ENCODE assay signal across 11 cellular contexts in genomic region chr11:46388619-46389449, GRCh38. TPM values are rescaled to one million over a fixed set of nuclear protein-coding genes. Genes with fewer than 3 reads are reported as not detected.
DNase-seq lines count a peak whose midpoint lies in the region; ATAC-seq and TF ChIP-seq lines count a peak whose summit lies in the region.
"Had no signal": no experiment of that assay in that cellular context is flagged by ENCODE, and none has a peak within 500 bp of the region (broad histone marks: within the 10 kb centered on the region; RNA-seq: fewer than 3 reads in every experiment).

No MANE protein-coding gene starts in this region.

- no peak for DNase-seq in left ventricle myocardium inferior
- DNase-seq in cardiac septum (ENCODE audit: low spot score): no peak
- DNase-seq in SK-N-MC (ENCODE audit: low read depth, low spot score): no peak
- DNase-seq in foreskin keratinocyte: no peak
- DNase-seq in stimulated activated effector memory CD8-positive, alpha-beta T cell treated with anti-CD3 and anti-CD28 coated beads, Interleukin-12 subunit alpha, Interleukin-12 subunit beta, amount 100 ng/mL, for 72 hours (ENCODE audit: low spot score in 2 of 2): peak in 1 of 2 donors; percentile 52
- DNase-seq in stimulated activated naive CD4-positive, alpha-beta T cell treated with Interleukin-2 at 50 U/mL for 16 hours (lab: John Stamatoyannopoulos, UW): no peak
- no peak for DNase-seq in superior temporal gyrus (ENCODE audit: extremely low spot score)

- H3K27ac Mint-ChIP-seq in stimulated activated effector memory CD8-positive, alpha-beta T cell treated with anti-CD3 and anti-CD28 coated beads, Interleukin-12 subunit alpha, Interleukin-12 subunit beta, amount 100 ng/mL, for 72 hours: no peak overlapping the region
- H3K27ac Mint-ChIP-seq: CD4-positive, CD25-positive, alpha-beta regulatory T cell had no signal

- H3K36me3 Mint-ChIP-seq in stimulated activated effector memory CD8-positive, alpha-beta T cell treated with anti-CD3 and anti-CD28 coated beads, Interleukin-12 subunit alpha, Interleukin-12 subunit beta, amount 100 ng/mL, for 72 hours: peaks cover 11% of the 10 kb centered on the region
- H3K36me3 Mint-ChIP-seq: CD4-positive, CD25-positive, alpha-beta regulatory T cell had no signal

- no peaks in the 10 kb centered on the region for H3K36me3 ChIP-seq in left ventricle myocardium inferior
- H3K36me3 ChIP-seq in SK-N-MC (ENCODE audit: insufficient read depth, low read length): no peaks in the 10 kb centered on the region
- H3K36me3 ChIP-seq: left lung had no signal

- no peak overlapping the region for H3K9ac ChIP-seq in SK-N-MC (ENCODE audit: insufficient read length)

- H3K4me1 Mint-ChIP-seq in stimulated activated effector memory CD8-positive, alpha-beta T cell treated with anti-CD3 and anti-CD28 coated beads, Interleukin-12 subunit alpha, Interleukin-12 subunit beta, amount 100 ng/mL, for 72 hours: peaks cover 50% of the 10 kb centered on the region

- TF ChIP-seq CTCF in left ventricle myocardium inferior (IDR thresholded peaks at IDR 0.05; ENCODE audit: borderline replicate concordance) (no peak), foreskin keratinocyte (conservative IDR thresholded peaks at IDR 0.05) (no peak)

- H3K4me3 ChIP-seq in left ventricle myocardium inferior (peak overlapping the region; percentile 63), SK-N-MC (peak overlapping the region; percentile 71)

- intact Hi-C loops in left ventricle myocardium inferior (cut with micrococcal nuclease) (loop anchor here (5.0 kb wide), 1 partner anchor 148 kb away; no protein-coding TSS in a partner anchor), cardiac septum (cut with DNase I) (loop anchor here (2.0 kb wide), 2 partner anchors 148 to 228 kb away; partner anchors contain the start of genes ATG13 and HARBI1)

- H3K27ac ChIP-seq in left ventricle myocardium inferior (replicated peaks) (no peak overlapping the region), SK-N-MC (no peak overlapping the region), foreskin keratinocyte (no peak overlapping the region)
- H3K27ac ChIP-seq: HL-60, left lung had no signal

- H3K27me3 ChIP-seq in left ventricle myocardium inferior (ENCODE audit: low read depth) (peaks cover 74% of the 10 kb centered on the region), foreskin keratinocyte (peaks cover 61% of the 10 kb centered on the region)

- H3K9me3 ChIP-seq in left ventricle myocardium inferior (replicated peaks) (no peaks in the 10 kb centered on the region), SK-N-MC (ENCODE audit: low read depth, low read length) (no peaks in the 10 kb centered on the region)
- H3K9me3 ChIP-seq: left lung had no signal

- H3K9me3 Mint-ChIP-seq in stimulated activated effector memory CD8-positive, alpha-beta T cell treated with anti-CD3 and anti-CD28 coated beads, Interleukin-12 subunit alpha, Interleukin-12 subunit beta, amount 100 ng/mL, for 72 hours: no peaks in the 10 kb centered on the region

- H3K4me1 ChIP-seq in left ventricle myocardium inferior (peaks cover 44% of the 10 kb centered on the region), foreskin keratinocyte (no peaks in the 10 kb centered on the region)

- ATAC-seq in foreskin keratinocyte (peak; percentile 1), GM21786 (IDR thresholded peaks at IDR 0.05; ENCODE audit: unreplicated experiment) (no peak)
- ATAC-seq in stimulated activated effector memory CD8-positive, alpha-beta T cell treated with anti-CD3 and anti-CD28 coated beads, Interleukin-12 subunit alpha, Interleukin-12 subunit beta, amount 100 ng/mL, for 72 hours: no peak

- H3K4me3 Mint-ChIP-seq in stimulated activated effector memory CD8-positive, alpha-beta T cell treated with anti-CD3 and anti-CD28 coated beads, Interleukin-12 subunit alpha, Interleukin-12 subunit beta, amount 100 ng/mL, for 72 hours: peak overlapping the region; percentile 56

RNA-seq across cellular contexts. Expression of gene CHRM4, which starts 2.7 kb away (rescaled TPM):
- total RNA-seq in left ventricle myocardium inferior: not detected
- total RNA-seq in cardiac septum: 0.27 TPM
- total RNA-seq in foreskin keratinocyte: not detected in 2 replicates
- not detected in 2 replicates for polyA plus RNA-seq in foreskin keratinocyte
- total RNA-seq: left lung had no signal

RNA-seq across cellular contexts. Expression of gene MDK, which starts 7.4 kb away (rescaled TPM):
- total RNA-seq in left ventricle myocardium inferior (5.4 TPM), cardiac septum (6.2 TPM), foreskin keratinocyte (23.4 and 24.2 TPM in 2 replicates)
- 50.6 and 56.0 TPM in 2 replicates for polyA plus RNA-seq in foreskin keratinocyte
- polyA plus RNA-seq: CD4-positive, CD25-positive, alpha-beta regulatory T cell had no signal

RNA-seq across cellular contexts. Expression of gene DGKZ, which starts 41.6 kb away (rescaled TPM):
- total RNA-seq in left ventricle myocardium inferior: 77.1 TPM
- 66.8 TPM for total RNA-seq in cardiac septum
- 70.1 and 71.6 TPM in 2 replicates for total RNA-seq in foreskin keratinocyte
- polyA plus RNA-seq in foreskin keratinocyte: 57.9 and 59.1 TPM in 2 replicates
